In genomic region chr17:68981288-68981687, GRCh38 we compare ENCODE assay signal across 8 cellular contexts. TPM values are rescaled to one million over a fixed set of nuclear protein-coding genes. Genes with fewer than 3 reads are reported as not detected.
DNase-seq lines count a peak whose midpoint lies in the region; ATAC-seq and TF ChIP-seq lines count a peak whose summit lies in the region.

No MANE protein-coding gene starts in this region.

- no peaks in the 10 kb centered on the region for H4K20me1 ChIP-seq in BLaER1 treated with 17β-estradiol and CSF1 and Interleukin-3, amounts not matched to agents 10 nM and 100 nM

- in situ Hi-C loops in astrocyte of the cerebellum (cut with HindIII; ENCODE audit: low sequenced_read_pairs), result no loop called here

- peak; percentile 75 for DNase-seq in astrocyte of the cerebellum (ENCODE audit: low read depth)
- peak; percentile 93 to 98 for DNase-seq in lung microvascular endothelial cell (ENCODE audit: low read depth in 2 of 2)
- no peak for DNase-seq in KG1 (lab: John Stamatoyannopoulos, UW)
- no peak for DNase-seq in C1 segment of cervical spinal cord (lab: John Stamatoyannopoulos, UW)
- no peak for DNase-seq in posterior cingulate gyrus
- no peak for DNase-seq in CD4-positive, alpha-beta memory T cell

- peaks cover 0 to 4% (median 0%) of the 10 kb centered on the region in 11 experiments; a peak in 1 of 22 replicates for H3K9me3 ChIP-seq in BLaER1 treated with 17β-estradiol and CSF1 and Interleukin-3, amounts not matched to agents 10 nM and 100 nM (replicated peaks in 1 of 11)
- H3K9me3 ChIP-seq in CD4-positive, alpha-beta memory T cell (ENCODE audit: control insufficient read depth in 1 of 2, low read length in 2 of 2), result no peaks in the 10 kb centered on the region

- ATAC-seq in HG02885 (IDR thresholded peaks at IDR 0.05; ENCODE audit: poor library complexity, unreplicated experiment), result peak; percentile 43

- H3K4me2 ChIP-seq in BLaER1 treated with 17β-estradiol and CSF1 and Interleukin-3, amounts not matched to agents 10 nM and 100 nM, result peak overlapping the region in 9 of 11 experiments; percentile 2 to 55 (median 29); a peak in 14 of 22 replicates

- no peak overlapping the region for H3K9ac ChIP-seq in BLaER1 treated with 17β-estradiol and CSF1 and Interleukin-3, amounts not matched to agents 10 nM and 100 nM

- H3K4me3 ChIP-seq in BLaER1 treated with 17β-estradiol and CSF1 and Interleukin-3, amounts not matched to agents 10 nM and 100 nM, result no peak overlapping the region
- H3K4me3 ChIP-seq in astrocyte of the cerebellum (ENCODE audit: low read depth, low read length), result no peak overlapping the region
- no peak overlapping the region for H3K4me3 ChIP-seq in CD4-positive, alpha-beta memory T cell (ENCODE audit: low read length in 2 of 2)

- peaks cover 0 to 6% (median 0%) of the 10 kb centered on the region in 8 donors for H3K9me3 Mint-ChIP-seq in CD4-positive, alpha-beta memory T cell

- no peaks in the 10 kb centered on the region for H3K36me3 Mint-ChIP-seq in CD4-positive, alpha-beta memory T cell

- H3K27me3 Mint-ChIP-seq in CD4-positive, alpha-beta memory T cell, result peaks cover 3 to 9% of the 10 kb centered on the region in 2 donors

- no peak overlapping the region for H3K4me3 Mint-ChIP-seq in CD4-positive, alpha-beta memory T cell

- no peaks in the 10 kb centered on the region for H3K36me3 ChIP-seq in BLaER1 treated with 17β-estradiol and CSF1 and Interleukin-3, amounts not matched to agents 10 nM and 100 nM
- no peaks in the 10 kb centered on the region for H3K36me3 ChIP-seq in CD4-positive, alpha-beta memory T cell (ENCODE audit: insufficient read depth, low read length)

- no peak overlapping the region for H3K27ac ChIP-seq in BLaER1 treated with 17β-estradiol and CSF1 and Interleukin-3, amounts not matched to agents 10 nM and 100 nM
- no peak overlapping the region for H3K27ac ChIP-seq in CD4-positive, alpha-beta memory T cell (ENCODE audit: low read depth, low read length)

- H3K4me1 Mint-ChIP-seq in CD4-positive, alpha-beta memory T cell, result peaks cover 0 to 1% (median 0%) of the 10 kb centered on the region in 4 donors

- no peak for TF ChIP-seq CTCF in astrocyte of the cerebellum (IDR thresholded peaks at IDR 0.05; ENCODE audit: low read depth, low read length, missing control alignments)

- CTCF ChIA-PET in CD4-positive, alpha-beta memory T cell (lab: Charles Lee; ENCODE audit: partially characterized antibody), result no interaction called here

- H3K4me1 ChIP-seq in BLaER1 treated with 17β-estradiol and CSF1 and Interleukin-3, amounts not matched to agents 10 nM and 100 nM, result peaks cover 0 to 16% (median 8%) of the 10 kb centered on the region in 10 experiments; a peak in 10 of 20 replicates
- H3K4me1 ChIP-seq in CD4-positive, alpha-beta memory T cell (ENCODE audit: insufficient read depth, low read length), result no peaks in the 10 kb centered on the region

- H3K27ac Mint-ChIP-seq in CD4-positive, alpha-beta memory T cell, result no peak overlapping the region

- POLR2A ChIA-PET in CD4-positive, alpha-beta memory T cell (lab: Charles Lee; ENCODE audit: partially characterized antibody), result no interaction called here

- intact Hi-C loops in posterior cingulate gyrus (cut with DNase I), result loop anchor here (10.0 kb wide), 1 partner anchor 74 kb away; no protein-coding TSS in a partner anchor
- intact Hi-C loops in CD4-positive, alpha-beta memory T cell (cut with micrococcal nuclease), result no loop called here

- H3K27me3 ChIP-seq in BLaER1 treated with 17β-estradiol and CSF1 and Interleukin-3, amounts not matched to agents 10 nM and 100 nM, result no peaks in the 10 kb centered on the region
- no peaks in the 10 kb centered on the region for H3K27me3 ChIP-seq in CD4-positive, alpha-beta memory T cell (ENCODE audit: insufficient read depth, low read length)

RNA-seq across cellular contexts. Expression of gene ABCA8, which starts 26.1 kb away (rescaled TPM):
- under 0.01 TPM in 1 of 2 replicates, not detected in the other for total RNA-seq in lung microvascular endothelial cell
- not detected for total RNA-seq in CD4-positive, alpha-beta memory T cell
- not detected for polyA plus RNA-seq in CD4-positive, alpha-beta memory T cell

Comparison
In these comparisons a context has a peak if more than half of its experiments do, and no peak if none do; other contexts are left out.
1. DNase-seq: peak in astrocyte of the cerebellum (single experiment) and lung microvascular endothelial cell (2 of 2); none in KG1 (single experiment), C1 segment of cervical spinal cord (0 of 14), posterior cingulate gyrus (0 of 10) and CD4-positive, alpha-beta memory T cell (0 of 5).